ENCODE assay signal across 8 cellular contexts in genomic region chr15:85579957-85580694, GRCh38.
DNase-seq lines count a peak whose midpoint lies in the region; ATAC-seq and TF ChIP-seq lines count a peak whose summit lies in the region.

No MANE protein-coding gene starts in this region.

- TSS peak; percentile 34 for BruUV-seq in A673 (replicated peaks; lab: Mats Ljungman, UMichigan)

- TF ChIP-seq CTCF in A673 (conservative IDR thresholded peaks at IDR 0.05; ENCODE audit: low read depth, low read length) (0 out of 2 replicates have a peak, but pooled peaks have one; percentile 7), colonic mucosa (IDR thresholded peaks at IDR 0.05) (no peak), omental fat pad (IDR thresholded peaks at IDR 0.05) (no peak)

- H3K4me1 ChIP-seq in A673 (ENCODE audit: insufficient read depth, low read length, poor library complexity, severe bottlenecking) (peaks cover 13% of the 10 kb centered on the region), colonic mucosa (peaks cover 13% of the 10 kb centered on the region), muscle layer of duodenum (ENCODE audit: control insufficient read depth in 1 of 2, insufficient read depth in 2 of 2, low read length in 2 of 2) (peaks cover 21 to 40% of the 10 kb centered on the region in 2 donors)

- H3K27ac ChIP-seq in A673 (ENCODE audit: low read depth, low read length, poor library complexity, severe bottlenecking), result no peak overlapping the region
- peak overlapping the region; percentile 91 for H3K27ac ChIP-seq in colonic mucosa
- peak overlapping the region; percentile 85 for H3K27ac ChIP-seq in muscle layer of duodenum (ENCODE audit: low read length)

- intact Hi-C loops in A673 (cut with micrococcal nuclease; ENCODE audit: unreplicated experiment) (no loop called here), colonic mucosa (cut with DNase I) (no loop called here)

- H3K36me3 ChIP-seq in A673 (ENCODE audit: insufficient read depth, low read length, poor library complexity, severe bottlenecking) (no peaks in the 10 kb centered on the region), colonic mucosa (no peaks in the 10 kb centered on the region), muscle layer of duodenum (ENCODE audit: control insufficient read depth in 1 of 2, insufficient read depth in 2 of 2, low read length in 2 of 2) (no peaks in the 10 kb centered on the region)

- DNase-seq in A673 (ENCODE audit: low spot score) (no peak), LHCN-M2 (ENCODE audit: low read depth) (peak; percentile 64), colonic mucosa (peak; percentile 79), LoVo (ENCODE audit: low spot score) (no peak), omental fat pad (ENCODE audit: low spot score) (no peak)

- H3K9ac ChIP-seq in colonic mucosa (ENCODE audit: low read depth in 2 of 2, low read length in 2 of 2), result peak overlapping the region; percentile 4 to 93

- H3K9me3 ChIP-seq in A673 (ENCODE audit: low read depth, low read length, poor library complexity, severe bottlenecking), result no peaks in the 10 kb centered on the region
- no peaks in the 10 kb centered on the region for H3K9me3 ChIP-seq in colonic mucosa
- H3K9me3 ChIP-seq in muscle layer of duodenum (ENCODE audit: control insufficient read depth in 1 of 2, low read length in 2 of 2), result no peaks in the 10 kb centered on the region

- CTCF ChIA-PET in A673 (lab: Charles Lee), result no interaction called here

- ATAC-seq in omental fat pad (ENCODE audit: low FRiP score) (no peak), GM18505 (IDR thresholded peaks at IDR 0.05; ENCODE audit: unreplicated experiment) (no peak), HG03469 (IDR thresholded peaks at IDR 0.05; ENCODE audit: unreplicated experiment) (no peak)

- H3K27me3 ChIP-seq in A673 (replicated peaks; ENCODE audit: insufficient read depth, low read depth, low read length, poor library complexity) (no peaks in the 10 kb centered on the region), colonic mucosa (no peaks in the 10 kb centered on the region), muscle layer of duodenum (ENCODE audit: low read depth, low read length) (no peaks in the 10 kb centered on the region)

- H3K4me3 ChIP-seq in A673 (ENCODE audit: low read depth, low read length, poor library complexity, severe bottlenecking) (no peak overlapping the region), colonic mucosa (peak overlapping the region; percentile 22), muscle layer of duodenum (ENCODE audit: low read depth in 1 of 2, low read length in 2 of 2) (peak overlapping the region; percentile 15 to 83)

- POLR2A ChIA-PET in A673 (lab: Charles Lee; ENCODE audit: low non-redundant PET), result no interaction called here

- no peak for TF ChIP-seq POLR2A in GM18505 (IDR thresholded peaks at IDR 0.05; ENCODE audit: borderline replicate concordance, extremely low read depth, insufficient read depth, insufficient read length)

Comparison
In these comparisons a context has a peak if more than half of its experiments do, and no peak if none do; other contexts are left out.
1. DNase-seq: peak in LHCN-M2 (single experiment) and colonic mucosa (single experiment); none in A673 (single experiment), LoVo (single experiment) and omental fat pad (single experiment).